1 cellular context compared by ENCODE assay signal in genomic region chr5:124841829-124842712, GRCh38.
TF ChIP-seq lines count a peak whose summit lies in the region.

No MANE protein-coding gene starts in this region.

TF ChIP-seq in HEK293, 187 proteins besides CTCF, POLR2A, EP300 and RAD21 (continued from another document and continues in another):
- TF ChIP-seq ZNF449 (tag by site-specific recombination; IDR thresholded peaks at IDR 0.05) (no peak; the same call in 1 of the 2 replicates), ZBTB7A (tag by site-specific recombination; IDR thresholded peaks at IDR 0.05; ENCODE audit: low read depth) (no peak), MZF1 (tag by site-specific recombination; IDR thresholded peaks at IDR 0.05; ENCODE audit: borderline replicate concordance) (no peak), ZBTB20 (tag by site-specific recombination; IDR thresholded peaks at IDR 0.05) (no peak), ZNF580 (tag by site-specific recombination; IDR thresholded peaks at IDR 0.05) (no peak), ZNF704 (tag by site-specific recombination; IDR thresholded peaks at IDR 0.05) (no peak), ZFP37 (tag by site-specific recombination; IDR thresholded peaks at IDR 0.05) (no peak), ZNF18 (tag by site-specific recombination; IDR thresholded peaks at IDR 0.05) (0 out of 2 replicates have a peak, but pooled peaks have one; percentile 31), ZNF707 (tag by site-specific recombination; IDR thresholded peaks at IDR 0.05) (no peak), ZNF132 (tag by site-specific recombination; IDR thresholded peaks at IDR 0.05; ENCODE audit: borderline replicate concordance) (no peak), HOXC10 (CRISPR knock-in tag; IDR thresholded peaks at IDR 0.05) (no peak), ZSCAN30 (tag by site-specific recombination; IDR thresholded peaks at IDR 0.05) (0 out of 2 replicates have a peak, but pooled peaks have one; percentile 8), ZNF391 (tag by site-specific recombination; IDR thresholded peaks at IDR 0.05; ENCODE audit: borderline replicate concordance, low read depth) (no peak), ZNF645 (tag by site-specific recombination; IDR thresholded peaks at IDR 0.05) (0 out of 2 replicates have a peak, but pooled peaks have one; percentile 12), ZNF10 (tag by site-specific recombination; IDR thresholded peaks at IDR 0.05) (no peak), ZNF623 (tag by site-specific recombination; IDR thresholded peaks at IDR 0.05) (no peak), ZNF626 (tag by site-specific recombination; IDR thresholded peaks at IDR 0.05) (no peak), ZNF274 (IDR thresholded peaks at IDR 0.05; ENCODE audit: low read length) (no peak), ZNF274 (tag by site-specific recombination; IDR thresholded peaks at IDR 0.05; ENCODE audit: borderline replicate concordance) (no peak), PBX3 (CRISPR knock-in tag; IDR thresholded peaks at IDR 0.05) (no peak), ZNF518A (tag by site-specific recombination; conservative IDR thresholded peaks at IDR 0.05; ENCODE audit: low read depth) (0 out of 2 replicates have a peak, but pooled peaks have one; percentile 20), ZNF26 (tag by site-specific recombination; IDR thresholded peaks at IDR 0.05) (no peak), ZNF473 (tag by site-specific recombination; IDR thresholded peaks at IDR 0.05) (no peak), ZNF629 (tag by site-specific recombination; IDR thresholded peaks at IDR 0.05) (peak; percentile 52; the same call in 1 of the 2 replicates), ZNF747 (tag by site-specific recombination; IDR thresholded peaks at IDR 0.05) (no peak), ZNF664 (tag by site-specific recombination; IDR thresholded peaks at IDR 0.05) (no peak), ZNF423 (tag by site-specific recombination; IDR thresholded peaks at IDR 0.05) (no peak), ZNF121 (tag by site-specific recombination; IDR thresholded peaks at IDR 0.05) (no peak), TSHZ1 (tag by site-specific recombination; IDR thresholded peaks at IDR 0.05; ENCODE audit: borderline replicate concordance) (no peak), ZNF23 (tag by site-specific recombination; IDR thresholded peaks at IDR 0.05; ENCODE audit: borderline replicate concordance) (no peak), ZNF670 (tag by site-specific recombination; IDR thresholded peaks at IDR 0.05; ENCODE audit: low read depth) (no peak), ZEB2 (tag by site-specific recombination; IDR thresholded peaks at IDR 0.05) (peak; percentile 31; the same call in 1 of the 2 replicates), ZNF266 (tag by site-specific recombination; IDR thresholded peaks at IDR 0.05; ENCODE audit: low read depth) (no peak), ZSCAN4 (tag by site-specific recombination; IDR thresholded peaks at IDR 0.05) (0 out of 2 replicates have a peak, but pooled peaks have one; percentile 13), ELK4 (IDR thresholded peaks at IDR 0.05; ENCODE audit: borderline replicate concordance, low read depth, low read length) (no peak), ZNF155 (tag by site-specific recombination; IDR thresholded peaks at IDR 0.05) (no peak), ZNF692 (tag by site-specific recombination; IDR thresholded peaks at IDR 0.05) (no peak)
